Comparison of ENCODE assay signal across 1 cellular context in genomic region chr19:13826652-13827235, GRCh38.
TF ChIP-seq lines count a peak whose summit lies in the region.

No MANE protein-coding gene starts in this region.

TF ChIP-seq in H1, 55 proteins besides CTCF, POLR2A, EP300 and RAD21:
- TF ChIP-seq PHF8 (conservative IDR thresholded peaks at IDR 0.05; ENCODE audit: low read depth, low read length) = no peak
- no peak for TF ChIP-seq SIRT6 (IDR thresholded peaks at IDR 0.05; ENCODE audit: low read length)
- TF ChIP-seq CTBP2 (IDR thresholded peaks at IDR 0.05; ENCODE audit: borderline replicate concordance, insufficient read depth, insufficient read length, low read length) = no peak
- no peak for TF ChIP-seq CEBPB (IDR thresholded peaks at IDR 0.05; ENCODE audit: low read depth, low read length)
- TF ChIP-seq MAFK (IDR thresholded peaks at IDR 0.05; ENCODE audit: low read depth, low read length) = no peak
- no peak for TF ChIP-seq RBBP5 (IDR thresholded peaks at IDR 0.05; ENCODE audit: borderline replicate concordance, low read depth, low read length)
- no peak for TF ChIP-seq MAX (IDR thresholded peaks at IDR 0.05)
- no peak for TF ChIP-seq BRCA1 (IDR thresholded peaks at IDR 0.05; ENCODE audit: low read depth, low read length)
TF ChIP-seq in H1: peak in this region for 0.
